21 cellular contexts compared by ENCODE assay signal in genomic region chr11:12789054-12789453, GRCh38.
"Had no signal": no experiment of that assay in that cellular context is flagged by ENCODE, and none has a peak within 500 bp of the region (broad histone marks: within the 10 kb centered on the region; RNA-seq: fewer than 3 reads in every experiment).

No MANE protein-coding gene starts in this region.

- H3K27ac Mint-ChIP-seq: activated CD4-positive, alpha-beta memory T cell treated with anti-CD3 and anti-CD28 coated beads, Interleukin-2, amount 10 ng/mL, durations not matched to agents 7 days and 5 days; activated CD8-positive, alpha-beta memory T cell treated with anti-CD3 and anti-CD28 coated beads, Interleukin-2, amount 10 ng/mL, durations not matched to agents 7 days and 5 days; activated naive CD4-positive, alpha-beta T cell treated with anti-CD3 and anti-CD28 coated beads, Interleukin-2, amount 50 U/mL, for 72 hours; activated T-helper 1 cell treated with anti-CD3 and anti-CD28 coated beads, Interleukin-12 subunit alpha, Interleukin-12 subunit beta, Interleukin-2, Interleukin-4 antibody, amounts not matched to agents 30 ng/mL and 10 ng/mL and 1 ng/mL, durations not matched to agents 14 hours and 24 hours and 36 hours; naive thymus-derived CD4-positive, alpha-beta T cell; T-helper 1 cell treated with Interleukin-12 subunit alpha and Interleukin-12 subunit beta and Interleukin-4 antibody, amounts not matched to agents 30 μg/mL and 1 μg/mL, for 36 hours had no signal

- H3K9me3 ChIP-seq: colonic mucosa, lower lobe of right lung, ovary had no signal

- H3K27ac ChIP-seq: colonic mucosa, lower lobe of right lung, ovary had no signal

- H3K4me1 ChIP-seq: colonic mucosa, lower lobe of right lung had no signal

- H3K4me3 ChIP-seq: colonic mucosa, lower lobe of right lung, ovary had no signal

- H3K36me3 ChIP-seq: colonic mucosa, lower lobe of right lung, ovary had no signal

- H3K4me3 Mint-ChIP-seq: activated CD4-positive, alpha-beta memory T cell treated with anti-CD3 and anti-CD28 coated beads, Interleukin-2, amount 10 ng/mL, durations not matched to agents 7 days and 5 days; activated CD8-positive, alpha-beta memory T cell treated with anti-CD3 and anti-CD28 coated beads, Interleukin-2, amount 10 ng/mL, durations not matched to agents 7 days and 5 days; activated T-helper 1 cell treated with anti-CD3 and anti-CD28 coated beads, Interleukin-12 subunit alpha, Interleukin-12 subunit beta, Interleukin-2, Interleukin-4 antibody, amounts not matched to agents 30 ng/mL and 10 ng/mL and 1 ng/mL, durations not matched to agents 14 hours and 24 hours and 36 hours; central memory CD8-positive, alpha-beta T cell; naive thymus-derived CD4-positive, alpha-beta T cell; T-helper 1 cell treated with Interleukin-12 subunit alpha and Interleukin-12 subunit beta and Interleukin-4 antibody, amounts not matched to agents 30 μg/mL and 1 μg/mL, for 36 hours had no signal

- H3K36me3 Mint-ChIP-seq: activated CD8-positive, alpha-beta memory T cell treated with anti-CD3 and anti-CD28 coated beads, Interleukin-2, amount 10 ng/mL, durations not matched to agents 7 days and 5 days; activated naive CD4-positive, alpha-beta T cell treated with anti-CD3 and anti-CD28 coated beads, Interleukin-2, amount 50 U/mL, for 72 hours; naive thymus-derived CD4-positive, alpha-beta T cell had no signal

- H3K27me3 ChIP-seq: colonic mucosa, ovary had no signal

- H3K9me3 Mint-ChIP-seq: activated CD4-positive, alpha-beta memory T cell treated with anti-CD3 and anti-CD28 coated beads, Interleukin-2, amount 10 ng/mL, durations not matched to agents 7 days and 5 days; activated naive CD4-positive, alpha-beta T cell treated with anti-CD3 and anti-CD28 coated beads, Interleukin-2, amount 50 U/mL, for 72 hours; activated T-helper 1 cell treated with anti-CD3 and anti-CD28 coated beads, Interleukin-12 subunit alpha, Interleukin-12 subunit beta, Interleukin-2, Interleukin-4 antibody, amounts not matched to agents 30 ng/mL and 10 ng/mL and 1 ng/mL, durations not matched to agents 14 hours and 24 hours and 36 hours; central memory CD8-positive, alpha-beta T cell; T-helper 1 cell treated with Interleukin-12 subunit alpha and Interleukin-12 subunit beta and Interleukin-4 antibody, amounts not matched to agents 30 μg/mL and 1 μg/mL, for 36 hours had no signal

- H3K4me1 Mint-ChIP-seq: activated CD4-positive, alpha-beta memory T cell treated with anti-CD3 and anti-CD28 coated beads, Interleukin-2, amount 10 ng/mL, durations not matched to agents 7 days and 5 days; activated CD8-positive, alpha-beta memory T cell treated with anti-CD3 and anti-CD28 coated beads, Interleukin-2, amount 10 ng/mL, durations not matched to agents 7 days and 5 days; central memory CD8-positive, alpha-beta T cell; naive thymus-derived CD4-positive, alpha-beta T cell had no signal

- ATAC-seq: activated CD8-positive, alpha-beta memory T cell treated with anti-CD3 and anti-CD28 coated beads, Interleukin-2, amount 10 ng/mL, durations not matched to agents 7 days and 5 days; activated naive CD4-positive, alpha-beta T cell treated with anti-CD3 and anti-CD28 coated beads, Interleukin-2, amount 50 U/mL, for 72 hours; left lobe of liver; lower lobe of right lung; naive thymus-derived CD4-positive, alpha-beta T cell; right cardiac atrium; stimulated activated naive CD8-positive, alpha-beta T cell treated with anti-CD3 and anti-CD28 coated beads, Interleukin-15, Interleukin-2, amounts not matched to agents 100 U/mL and 50 U/mL, for 24 hours had no signal

- DNase-seq: activated CD4-positive, alpha-beta memory T cell treated with anti-CD3 and anti-CD28 coated beads, Interleukin-2, amount 10 ng/mL, durations not matched to agents 7 days and 5 days; activated CD4-positive, alpha-beta T cell treated with anti-CD3 and anti-CD28 coated beads for 48 hours; activated CD8-positive, alpha-beta memory T cell treated with anti-CD3 and anti-CD28 coated beads, Interleukin-2, amount 10 ng/mL, durations not matched to agents 7 days and 5 days; activated gamma-delta T cell; aorta; colonic mucosa; foreskin fibroblast; kidney; lower lobe of right lung; mesendoderm; naive thymus-derived CD4-positive, alpha-beta T cell; ovary; stimulated activated CD4-positive, alpha-beta T cell treated with anti-CD3 and anti-CD28 coated beads, Interleukin-12 subunit alpha, Interleukin-12 subunit beta, amount 100 ng/mL, for 4 hours; stimulated activated CD4-positive, alpha-beta T cell treated with anti-CD3 and anti-CD28 coated beads, Interleukin-4, amount 100 ng/mL, for 4 hours; stimulated activated naive CD8-positive, alpha-beta T cell treated with anti-CD3 and anti-CD28 coated beads, Interleukin-15, Interleukin-2, amounts not matched to agents 100 U/mL and 50 U/mL, for 24 hours had no signal
